Comparison of ENCODE assay signal across 14 cellular contexts in genomic region chr10:121096617-121097431, GRCh38.
A peak's percentile ranks its signal among the peaks of the same experiment; 100 is the strongest.
DNase-seq lines count a peak whose midpoint lies in the region; ATAC-seq and TF ChIP-seq lines count a peak whose summit lies in the region.
"Had no signal": no experiment of that assay in that cellular context is flagged by ENCODE, and none has a peak within 500 bp of the region (broad histone marks: within the 10 kb centered on the region; RNA-seq: fewer than 3 reads in every experiment).

No MANE protein-coding gene starts in this region.

- H3K4me3 ChIP-seq in WERI-Rb-1 (ENCODE audit: low read depth, low read length), result no peak overlapping the region
- H3K4me3 ChIP-seq: BLaER1 treated with 17β-estradiol and CSF1 and Interleukin-3, amounts not matched to agents 10 nM and 100 nM had no signal

- no peaks in the 10 kb centered on the region for H3K27me3 Mint-ChIP-seq in osteocyte (ENCODE audit: unreplicated experiment)
- no peaks in the 10 kb centered on the region for H3K27me3 Mint-ChIP-seq in Calu3 (ENCODE audit: unreplicated experiment)

- H3K36me3 Mint-ChIP-seq in osteocyte (ENCODE audit: unreplicated experiment) (no peaks in the 10 kb centered on the region), Calu3 (ENCODE audit: insufficient read depth, unreplicated experiment) (no peaks in the 10 kb centered on the region)
- H3K36me3 Mint-ChIP-seq: stimulated activated effector memory CD8-positive, alpha-beta T cell treated with anti-CD3 and anti-CD28 coated beads, Interleukin-12 subunit alpha, Interleukin-12 subunit beta, amount 100 ng/mL, for 72 hours had no signal

- no peak for TF ChIP-seq CTCF in WERI-Rb-1 (IDR thresholded peaks at IDR 0.05; ENCODE audit: low read depth, low read length)
- no peak for TF ChIP-seq CTCF in osteocyte (IDR thresholded peaks at IDR 0.05)
- TF ChIP-seq CTCF in Calu3 (IDR thresholded peaks at IDR 0.05; ENCODE audit: unreplicated experiment), result no peak

- intact Hi-C loops in left cardiac atrium (cut with DNase I) (no loop called here), Calu3 (cut with micrococcal nuclease; ENCODE audit: unreplicated experiment) (no loop called here)

- BruUV-seq in Calu3 (replicated peaks; lab: Mats Ljungman, UMichigan), result no TSS peak

- H3K27ac ChIP-seq in WERI-Rb-1, result peak overlapping the region; percentile 67
- H3K27ac ChIP-seq: BLaER1 treated with 17β-estradiol and CSF1 and Interleukin-3, amounts not matched to agents 10 nM and 100 nM; RWPE1 had no signal

- H3K36me3 ChIP-seq in WERI-Rb-1, result no peaks in the 10 kb centered on the region
- H3K36me3 ChIP-seq: BLaER1 treated with 17β-estradiol and CSF1 and Interleukin-3, amounts not matched to agents 10 nM and 100 nM had no signal

- H3K27ac Mint-ChIP-seq in osteocyte (ENCODE audit: unreplicated experiment), result peak overlapping the region; percentile 87
- H3K27ac Mint-ChIP-seq in Calu3 (ENCODE audit: unreplicated experiment), result no peak overlapping the region
- H3K27ac Mint-ChIP-seq: stimulated activated effector memory CD8-positive, alpha-beta T cell treated with anti-CD3 and anti-CD28 coated beads, Interleukin-12 subunit alpha, Interleukin-12 subunit beta, amount 100 ng/mL, for 72 hours had no signal

- no peak overlapping the region for H3K4me3 Mint-ChIP-seq in osteocyte (ENCODE audit: unreplicated experiment)
- no peak overlapping the region for H3K4me3 Mint-ChIP-seq in Calu3 (ENCODE audit: low read depth, unreplicated experiment)
- H3K4me3 Mint-ChIP-seq: stimulated activated effector memory CD8-positive, alpha-beta T cell treated with anti-CD3 and anti-CD28 coated beads, Interleukin-12 subunit alpha, Interleukin-12 subunit beta, amount 100 ng/mL, for 72 hours had no signal

- peak; percentile 82 to 94 for ATAC-seq in left cardiac atrium
- ATAC-seq: stimulated activated effector memory CD8-positive, alpha-beta T cell treated with anti-CD3 and anti-CD28 coated beads, Interleukin-12 subunit alpha, Interleukin-12 subunit beta, amount 100 ng/mL, for 72 hours had no signal

- H3K9me3 ChIP-seq in WERI-Rb-1 (ENCODE audit: severe bottlenecking), result peaks cover 2% of the 10 kb centered on the region

- H3K9me3 Mint-ChIP-seq in osteocyte (ENCODE audit: unreplicated experiment) (no peaks in the 10 kb centered on the region), Calu3 (ENCODE audit: low read depth, unreplicated experiment) (no peaks in the 10 kb centered on the region)

- POLR2A ChIA-PET in HEK293T (lab: Yijun Ruan, JAX), result no interaction called here

- peak; percentile 33 for DNase-seq in HEK293T (ENCODE audit: extremely low spot score)
- peak; percentile 25 for DNase-seq in WERI-Rb-1
- peak; percentile 79 for DNase-seq in left cardiac atrium
- DNase-seq in osteocyte (ENCODE audit: extremely low spot score, unreplicated experiment), result peak; percentile 92
- DNase-seq in Calu3, result no peak
- DNase-seq in NCI-H524 (lab: John Stamatoyannopoulos, UW), result no peak
- DNase-seq in activated CD4-positive, alpha-beta T cell treated with anti-CD3 and anti-CD28 coated beads for 4 hours, result no peak
- DNase-seq in NCI-H345 treated with DMSO at 0.1 percent for 48 hours (lab: John Stamatoyannopoulos, UW; ENCODE audit: unreplicated experiment), result no peak
- DNase-seq: activated CD8-positive, alpha-beta memory T cell treated with anti-CD3 and anti-CD28 coated beads, Interleukin-2, amount 50 U/mL, for 4 hours; amniotic stem cell; NCI-H187 treated with DMSO at 0.1 percent for 48 hours had no signal

- peaks cover 44% of the 10 kb centered on the region for H3K4me1 Mint-ChIP-seq in osteocyte (ENCODE audit: unreplicated experiment)
- H3K4me1 Mint-ChIP-seq in Calu3 (ENCODE audit: low read depth, unreplicated experiment), result peaks cover 7% of the 10 kb centered on the region
- H3K4me1 Mint-ChIP-seq: stimulated activated effector memory CD8-positive, alpha-beta T cell treated with anti-CD3 and anti-CD28 coated beads, Interleukin-12 subunit alpha, Interleukin-12 subunit beta, amount 100 ng/mL, for 72 hours had no signal

- CTCF ChIA-PET in HEK293T (lab: Yijun Ruan, JAX), result interaction anchor here (0.6 kb wide), 1 partner anchor 458 kb away, joined by 3 read pairs; no protein-coding TSS in a partner anchor
- CTCF ChIA-PET in Calu3 (lab: Charles Lee), result no interaction called here

- no peaks in the 10 kb centered on the region for H3K27me3 ChIP-seq in WERI-Rb-1 (ENCODE audit: insufficient read depth, low read depth, severe bottlenecking)
- H3K27me3 ChIP-seq: BLaER1 treated with 17β-estradiol and CSF1 and Interleukin-3, amounts not matched to agents 10 nM and 100 nM had no signal

TF ChIP-seq in HEK293T, 16 proteins besides CTCF, POLR2A, EP300 and RAD21:
- TF ChIP-seq L3MBTL2 (conservative IDR thresholded peaks at IDR 0.05) (0 out of 2 replicates have a peak, but pooled peaks have one; percentile 13), ELF4 (IDR thresholded peaks at IDR 0.05) (no peak)

Comparison
In these comparisons a context has a peak if more than half of its experiments do, and no peak if none do; other contexts are left out.
1. DNase-seq: peak in HEK293T (single experiment), WERI-Rb-1 (single experiment), left cardiac atrium (single experiment) and osteocyte (single experiment); none in Calu3 (single experiment), NCI-H524 (0 of 2), activated CD4-positive, alpha-beta T cell treated with anti-CD3 and anti-CD28 coated beads for 4 hours (0 of 2) and NCI-H345 treated with DMSO at 0.1 percent for 48 hours (single experiment).